ENCODE assay signal across 11 cellular contexts in the genomic region with DNA sequence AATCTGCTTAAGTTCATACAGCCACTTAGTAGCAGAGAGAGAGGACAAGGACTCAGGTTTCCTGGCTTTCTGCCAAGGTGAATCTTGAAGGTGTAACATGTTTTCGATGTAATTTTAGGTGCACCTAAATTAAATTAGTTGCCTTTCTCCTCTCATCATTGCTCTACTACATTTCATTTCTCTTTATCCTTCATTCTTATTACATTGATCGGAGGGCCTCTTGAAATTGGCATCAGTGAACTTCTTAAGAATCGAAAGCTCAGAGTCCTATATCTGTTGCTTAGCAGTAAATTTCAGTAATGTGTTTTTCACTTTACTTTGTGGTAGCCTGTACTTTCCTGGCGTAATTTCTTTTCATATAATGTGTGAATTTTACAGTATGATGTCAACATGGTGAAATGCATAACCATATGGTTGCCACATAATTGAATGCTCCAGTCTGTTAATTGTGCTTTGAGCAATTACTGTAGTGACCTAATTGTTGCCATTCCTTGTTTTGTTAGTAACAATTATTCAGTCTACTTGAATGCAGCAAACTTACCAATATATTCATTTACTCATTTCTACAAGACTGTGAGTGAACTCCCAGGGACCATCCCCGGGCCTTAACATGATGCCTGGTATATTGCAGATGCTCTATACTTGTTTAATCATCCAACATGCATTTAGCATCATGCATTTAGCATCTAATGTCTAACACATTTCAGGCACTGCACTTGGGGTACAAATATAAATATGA.
DNase-seq lines count a peak whose midpoint lies in the region; ATAC-seq and TF ChIP-seq lines count a peak whose summit lies in the region.
"Had no signal": no experiment of that assay in that cellular context is flagged by ENCODE, and none has a peak within 500 bp of the region (broad histone marks: within the 10 kb centered on the region; RNA-seq: fewer than 3 reads in every experiment).

No MANE protein-coding gene starts in this region.

- DNase-seq in DMS 273 (lab: John Stamatoyannopoulos, UW; ENCODE audit: unreplicated experiment) (peak; percentile 48), DMS 273 treated with DMSO at 0.1 percent for 48 hours (lab: John Stamatoyannopoulos, UW) (no peak), MM.1S (peak; percentile 53), H4 (ENCODE audit: low spot score) (no peak), BE2C (no peak)
- no peak for DNase-seq in activated CD8-positive, alpha-beta T cell treated with anti-CD3 and anti-CD28 coated beads, Interleukin-2, amount 10 ng/mL, durations not matched to agents 7 days and 5 days
- DNase-seq in naive thymus-derived CD4-positive, alpha-beta T cell, result peak in 7 of 9 donors; percentile 44 to 75 (median 67)
- DNase-seq: MV-4-11, SW 1271 had no signal

- POLR2A ChIA-PET in activated CD8-positive, alpha-beta T cell treated with anti-CD3 and anti-CD28 coated beads, Interleukin-2, amount 10 ng/mL, durations not matched to agents 7 days and 5 days (lab: Charles Lee), result interaction anchor here (1.2 to 1.9 kb wide), 2 partner anchors 10 to 135 kb away, joined by 4 read pairs; no protein-coding TSS in a partner anchor
- POLR2A ChIA-PET in naive thymus-derived CD4-positive, alpha-beta T cell (lab: Charles Lee), result interaction anchor here (0.8 to 4.6 kb wide), 8 partner anchors 9 to 138 kb away, joined by 3 to 32 read pairs (median 4); a partner anchor contains a TSS

- no peak for TF ChIP-seq CTCF in MM.1S (IDR thresholded peaks at IDR 0.05; ENCODE audit: low read length)
- no peak for TF ChIP-seq CTCF in BE2C (IDR thresholded peaks at IDR 0.05; ENCODE audit: low read depth, low read length)

- peaks cover 47% of the 10 kb centered on the region for H3K79me2 ChIP-seq in MM.1S (ENCODE audit: low read length)

- no peaks in the 10 kb centered on the region for H3K27me3 Mint-ChIP-seq in activated CD8-positive, alpha-beta T cell treated with anti-CD3 and anti-CD28 coated beads, Interleukin-2, amount 10 ng/mL, durations not matched to agents 7 days and 5 days (ENCODE audit: low read depth)
- H3K27me3 Mint-ChIP-seq in naive thymus-derived CD4-positive, alpha-beta T cell, result no peaks in the 10 kb centered on the region

- H3K27ac ChIP-seq in MM.1S (ENCODE audit: low read length), result no peak overlapping the region
- H3K27ac ChIP-seq in naive thymus-derived CD4-positive, alpha-beta T cell (ENCODE audit: low read depth, low read length), result peak overlapping the region; percentile 62
- H3K27ac ChIP-seq: 22Rv1 had no signal

- H3K9me2 ChIP-seq in MM.1S (replicated peaks; ENCODE audit: insufficient read depth, low read length), result no peaks in the 10 kb centered on the region

- H3K9me3 Mint-ChIP-seq in activated CD8-positive, alpha-beta T cell treated with anti-CD3 and anti-CD28 coated beads, Interleukin-2, amount 10 ng/mL, durations not matched to agents 7 days and 5 days (ENCODE audit: insufficient read depth), result no peaks in the 10 kb centered on the region
- peaks cover 0 to 6% (median 0%) of the 10 kb centered on the region in 11 donors for H3K9me3 Mint-ChIP-seq in naive thymus-derived CD4-positive, alpha-beta T cell

- no peaks in the 10 kb centered on the region for H3K36me3 ChIP-seq in MM.1S (replicated peaks; ENCODE audit: insufficient read depth, low read length)
- H3K36me3 ChIP-seq in naive thymus-derived CD4-positive, alpha-beta T cell (ENCODE audit: control insufficient read depth in 2 of 3, insufficient read depth in 3 of 3, low read length in 3 of 3), result no peaks in the 10 kb centered on the region
- H3K36me3 ChIP-seq in BE2C, result no peaks in the 10 kb centered on the region

- peak; percentile 29 for ATAC-seq in activated CD8-positive, alpha-beta T cell treated with anti-CD3 and anti-CD28 coated beads, Interleukin-2, amount 10 ng/mL, durations not matched to agents 7 days and 5 days
- peak; percentile 72 for ATAC-seq in naive thymus-derived CD4-positive, alpha-beta T cell
- no peak for ATAC-seq in GM18517 (IDR thresholded peaks at IDR 0.05; ENCODE audit: unreplicated experiment)

- H3K27ac Mint-ChIP-seq in activated CD8-positive, alpha-beta T cell treated with anti-CD3 and anti-CD28 coated beads, Interleukin-2, amount 10 ng/mL, durations not matched to agents 7 days and 5 days, result peak overlapping the region; percentile 68
- peak overlapping the region; percentile 86 to 99 (median 91) for H3K27ac Mint-ChIP-seq in naive thymus-derived CD4-positive, alpha-beta T cell

- peak overlapping the region; percentile 32 for H3K4me3 Mint-ChIP-seq in activated CD8-positive, alpha-beta T cell treated with anti-CD3 and anti-CD28 coated beads, Interleukin-2, amount 10 ng/mL, durations not matched to agents 7 days and 5 days
- peak overlapping the region; percentile 56 to 82 (median 68) for H3K4me3 Mint-ChIP-seq in naive thymus-derived CD4-positive, alpha-beta T cell

- peaks cover 42% of the 10 kb centered on the region for H3K4me1 ChIP-seq in MM.1S (ENCODE audit: low read length)
- peaks cover 52 to 79% of the 10 kb centered on the region in 2 donors for H3K4me1 ChIP-seq in naive thymus-derived CD4-positive, alpha-beta T cell (ENCODE audit: control insufficient read depth in 2 of 2, insufficient read depth in 2 of 2, low read length in 2 of 2)
- peaks cover 21% of the 10 kb centered on the region for H3K4me1 ChIP-seq in BE2C

- H3K4me1 Mint-ChIP-seq in activated CD8-positive, alpha-beta T cell treated with anti-CD3 and anti-CD28 coated beads, Interleukin-2, amount 10 ng/mL, durations not matched to agents 7 days and 5 days (ENCODE audit: low read depth), result peaks cover 62% of the 10 kb centered on the region
- H3K4me1 Mint-ChIP-seq in naive thymus-derived CD4-positive, alpha-beta T cell, result peaks cover 36 to 94% (median 90%) of the 10 kb centered on the region in 7 donors

- no peak overlapping the region for H3K9ac ChIP-seq in MM.1S (ENCODE audit: low read length)

- no peaks in the 10 kb centered on the region for H3K9me3 ChIP-seq in MM.1S (replicated peaks; ENCODE audit: insufficient read depth, low read length)
- no peaks in the 10 kb centered on the region for H3K9me3 ChIP-seq in naive thymus-derived CD4-positive, alpha-beta T cell (ENCODE audit: control insufficient read depth in 2 of 3, low read length in 3 of 3)
- H3K9me3 ChIP-seq in BE2C, result no peaks in the 10 kb centered on the region

- H3F3A ChIP-seq in MM.1S (ENCODE audit: insufficient read depth, low read length), result peaks cover 17% of the 10 kb centered on the region

- intact Hi-C loops in naive thymus-derived CD4-positive, alpha-beta T cell (cut with micrococcal nuclease), result loop anchor here (2.0 to 5.0 kb wide), 4 partner anchors 16 to 182 kb away; a partner anchor contains a TSS

- H3K4me2 ChIP-seq in MM.1S (ENCODE audit: low read depth, low read length), result no peak overlapping the region

- no peak overlapping the region for H2AFZ ChIP-seq in MM.1S (ENCODE audit: low read length)

- peaks cover 29% of the 10 kb centered on the region for H3K36me3 Mint-ChIP-seq in activated CD8-positive, alpha-beta T cell treated with anti-CD3 and anti-CD28 coated beads, Interleukin-2, amount 10 ng/mL, durations not matched to agents 7 days and 5 days (ENCODE audit: low read depth)
- H3K36me3 Mint-ChIP-seq in naive thymus-derived CD4-positive, alpha-beta T cell, result peaks cover 3 to 22% (median 17%) of the 10 kb centered on the region in 5 donors

- no peak overlapping the region for H3K4me3 ChIP-seq in MM.1S (ENCODE audit: low read length)
- H3K4me3 ChIP-seq in naive thymus-derived CD4-positive, alpha-beta T cell (ENCODE audit: low read length), result no peak overlapping the region
- no peak overlapping the region for H3K4me3 ChIP-seq in BE2C (ENCODE audit: low read depth, low read length)

- CTCF ChIA-PET in activated CD8-positive, alpha-beta T cell treated with anti-CD3 and anti-CD28 coated beads, Interleukin-2, amount 10 ng/mL, durations not matched to agents 7 days and 5 days (lab: Charles Lee), result interaction anchor here (0.6 to 4.9 kb wide), 5 partner anchors 9 to 137 kb away, joined by 3 to 34 read pairs (median 5); a partner anchor contains a TSS
- CTCF ChIA-PET in naive thymus-derived CD4-positive, alpha-beta T cell (lab: Charles Lee), result interaction anchor here (2.0 kb wide), 1 partner anchor 138 kb away, joined by 6 read pairs; a partner anchor contains a TSS

- no peaks in the 10 kb centered on the region for H4K20me1 ChIP-seq in MM.1S (ENCODE audit: insufficient read depth, low read length)

- no peaks in the 10 kb centered on the region for H3K27me3 ChIP-seq in MM.1S (replicated peaks; ENCODE audit: insufficient read depth, low read length)
- no peaks in the 10 kb centered on the region for H3K27me3 ChIP-seq in naive thymus-derived CD4-positive, alpha-beta T cell (ENCODE audit: control insufficient read depth in 2 of 2, insufficient read depth in 2 of 2, low read length in 2 of 2)
- no peaks in the 10 kb centered on the region for H3K27me3 ChIP-seq in BE2C

Comparison
In these comparisons a context has a peak if more than half of its experiments do, and no peak if none do; other contexts are left out.
1. DNase-seq: peak in DMS 273 (single experiment), MM.1S (single experiment) and naive thymus-derived CD4-positive, alpha-beta T cell (7 of 9); none in DMS 273 treated with DMSO at 0.1 percent for 48 hours (single experiment), activated CD8-positive, alpha-beta T cell treated with anti-CD3 and anti-CD28 coated beads, Interleukin-2, amount 10 ng/mL, durations not matched to agents 7 days and 5 days (single experiment), H4 (single experiment) and BE2C (single experiment).